In the genomic region with DNA sequence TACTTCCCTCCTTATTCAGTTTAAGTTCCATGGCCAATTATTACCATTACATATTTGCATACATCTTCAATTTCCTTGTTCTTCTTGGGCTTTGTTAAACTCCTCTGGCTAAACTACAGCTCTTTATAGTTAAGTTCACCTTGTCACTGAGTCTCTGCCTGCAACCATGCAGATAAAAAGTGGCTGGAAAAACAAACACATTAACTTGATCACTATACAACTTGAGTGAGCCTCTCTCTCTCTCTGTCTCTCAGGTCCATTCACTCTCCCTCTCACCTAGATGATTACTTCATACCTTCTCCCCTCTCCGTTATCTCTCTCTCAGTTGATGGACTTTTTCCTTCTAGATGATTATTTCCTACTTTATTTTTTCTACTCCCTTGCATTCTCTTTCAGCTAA, we compare ENCODE assay signal across 19 cellular contexts. TPM values are rescaled to one million over a fixed set of nuclear protein-coding genes. Genes with fewer than 3 reads are reported as not detected.
DNase-seq lines count a peak whose midpoint lies in the region; ATAC-seq, FAIRE-seq and TF ChIP-seq lines count a peak whose summit lies in the region.
"Had no signal": no experiment of that assay in that cellular context is flagged by ENCODE, and none has a peak within 500 bp of the region (broad histone marks: within the 10 kb centered on the region; RNA-seq: fewer than 3 reads in every experiment).

No MANE protein-coding gene starts in this region.

- BruUV-seq in GM12878 (replicated peaks; lab: Mats Ljungman, UMichigan) = no TSS peak

- H2AFZ ChIP-seq in GM12878 (ENCODE audit: control insufficient read depth, low read depth, low read length) (no peak overlapping the region), MM.1S (ENCODE audit: low read length) (no peak overlapping the region)

- TF ChIP-seq EP300 in GM12878 (IDR thresholded peaks at IDR 0.05; ENCODE audit: borderline replicate concordance in 1 of 2, control insufficient read depth in 1 of 2, low read depth in 2 of 2, low read length in 2 of 2) = no peak

- no peaks in the 10 kb centered on the region for H3K4me1 ChIP-seq in CD4-positive, alpha-beta memory T cell (ENCODE audit: insufficient read depth, low read length)
- H3K4me1 ChIP-seq in GM12878 (ENCODE audit: control insufficient read depth, insufficient read depth, low read length) (peaks cover 7% of the 10 kb centered on the region), MM.1S (ENCODE audit: low read length) (no peaks in the 10 kb centered on the region)
- H3K4me1 ChIP-seq: A549, Caco-2 had no signal

- POLR2A ChIA-PET in CD4-positive, alpha-beta memory T cell (lab: Charles Lee; ENCODE audit: partially characterized antibody) = no interaction called here
- POLR2A ChIA-PET in GM12878 (lab: Charles Lee) = interaction anchor here (0.6 kb wide), 1 partner anchor 11 kb away, joined by 4 read pairs; no protein-coding TSS in a partner anchor
- POLR2A ChIA-PET in naive thymus-derived CD8-positive, alpha-beta T cell (lab: Charles Lee) = no interaction called here

- RAD21 ChIA-PET in GM12878 (lab: Charles Lee; ENCODE audit: unreplicated experiment) = no interaction called here

- no peaks in the 10 kb centered on the region for H3K9me3 ChIP-seq in CD4-positive, alpha-beta memory T cell (ENCODE audit: control insufficient read depth in 1 of 2, low read length in 2 of 2)
- H3K9me3 ChIP-seq in GM12878 (replicated peaks; ENCODE audit: control insufficient read depth, insufficient read depth, low read length) = no peaks in the 10 kb centered on the region
- H3K9me3 ChIP-seq in MM.1S (replicated peaks; ENCODE audit: insufficient read depth, low read length) = no peaks in the 10 kb centered on the region
- H3K9me3 ChIP-seq: A549, Caco-2, SJCRH30 had no signal

- H3K36me3 ChIP-seq in CD4-positive, alpha-beta memory T cell (ENCODE audit: insufficient read depth, low read length) = peaks cover 3% of the 10 kb centered on the region
- no peaks in the 10 kb centered on the region; a peak in 4 of 4 replicates for H3K36me3 ChIP-seq in GM12878 (ENCODE audit: control insufficient read depth in 2 of 2, insufficient read depth in 2 of 2, low read length in 1 of 2)
- H3K36me3 ChIP-seq in MM.1S (replicated peaks; ENCODE audit: insufficient read depth, low read length) = no peaks in the 10 kb centered on the region

- H3K79me2 ChIP-seq in GM12878 (ENCODE audit: control insufficient read depth, insufficient read depth, low read length) = no peaks in the 10 kb centered on the region
- H3K79me2 ChIP-seq in MM.1S (ENCODE audit: low read length) = no peaks in the 10 kb centered on the region

- CTCF ChIA-PET in CD4-positive, alpha-beta memory T cell (lab: Charles Lee; ENCODE audit: partially characterized antibody) = interaction anchor here (0.7 to 5.4 kb wide), 2 partner anchors 25 to 40 kb away, joined by 3 to 59 read pairs; no protein-coding TSS in a partner anchor
- CTCF ChIA-PET in GM12878 (lab: Yijun Ruan, JAX) = interaction anchor here (1.3 to 9.3 kb wide), 4 partner anchors 29 to 41 kb away, joined by 3 to 150 read pairs (median 3); a partner anchor contains a TSS

- WGBS in GM12878 (ENCODE audit: insufficient coverage, insufficient replicate concordance, low lambda C conversion rate, missing lambda C conversion rate) = 100% methylated on average over 1 of the region's 1 CpG

- in situ Hi-C loops in GM12878 (cut with MboI) = no loop called here

- TF ChIP-seq RAD21 in GM12878 (IDR thresholded peaks at IDR 0.05; ENCODE audit: insufficient read depth, low read depth, low read length) = no peak

- no peaks in the 10 kb centered on the region for H3K27me3 Mint-ChIP-seq in CD4-positive, alpha-beta memory T cell
- H3K27me3 Mint-ChIP-seq in naive thymus-derived CD8-positive, alpha-beta T cell = no peaks in the 10 kb centered on the region

- H3K4me3 Mint-ChIP-seq in CD4-positive, alpha-beta memory T cell = no peak overlapping the region
- no peak overlapping the region for H3K4me3 Mint-ChIP-seq in naive thymus-derived CD8-positive, alpha-beta T cell

- H3K4me3 ChIP-seq in CD4-positive, alpha-beta memory T cell (ENCODE audit: low read length in 2 of 2) = no peak overlapping the region
- H3K4me3 ChIP-seq in GM12878 = no peak overlapping the region
- H3K4me3 ChIP-seq in MM.1S (ENCODE audit: low read length) = no peak overlapping the region
- H3K4me3 ChIP-seq: A549, SJCRH30 had no signal

- H3K4me1 Mint-ChIP-seq in CD4-positive, alpha-beta memory T cell = peaks cover 11 to 21% (median 17%) of the 10 kb centered on the region in 4 donors
- peaks cover 6 to 12% (median 9%) of the 10 kb centered on the region in 4 donors for H3K4me1 Mint-ChIP-seq in naive thymus-derived CD8-positive, alpha-beta T cell

- no peaks in the 10 kb centered on the region for H3K9me2 ChIP-seq in MM.1S (replicated peaks; ENCODE audit: insufficient read depth, low read length)

- peak; percentile 4 for DNase-seq in NCI-H510A treated with DMSO at 0.1 percent for 48 hours (lab: John Stamatoyannopoulos, UW)
- DNase-seq in NCI-H510A (lab: John Stamatoyannopoulos, UW) = no peak
- no peak for DNase-seq in CD4-positive, alpha-beta memory T cell
- DNase-seq in GM12878 (ENCODE audit: low read depth, low spot score) = no peak
- no peak for DNase-seq in naive thymus-derived CD8-positive, alpha-beta T cell
- DNase-seq in MM.1S = no peak
- DNase-seq in NCI-H2227 (lab: John Stamatoyannopoulos, UW; ENCODE audit: unreplicated experiment) = no peak
- DNase-seq: C1 segment of cervical spinal cord, Caco-2, DMS153, NCI-H146, NCI-H2081 treated with DMSO at 0.1 percent for 48 hours, NCI-H345, NCI-H69, OCI-M1, SJCRH30 had no signal

- peak; percentile 57 for FAIRE-seq in GM12878 (lab: Jason Lieb, UNC)
- FAIRE-seq: A549, H1 had no signal

- H3K36me3 Mint-ChIP-seq in CD4-positive, alpha-beta memory T cell = peaks cover 24 to 35% of the 10 kb centered on the region in 2 donors
- peaks cover 0 to 54% (median 10%) of the 10 kb centered on the region in 3 donors for H3K36me3 Mint-ChIP-seq in naive thymus-derived CD8-positive, alpha-beta T cell

- H3K27ac ChIP-seq in CD4-positive, alpha-beta memory T cell (ENCODE audit: low read depth, low read length) = no peak overlapping the region
- H3K27ac ChIP-seq in GM12878 (ENCODE audit: control insufficient read depth, insufficient read depth) = no peak overlapping the region
- H3K27ac ChIP-seq in MM.1S (ENCODE audit: low read length) = no peak overlapping the region
- H3K27ac ChIP-seq: A549, SJCRH30 had no signal

- TF ChIP-seq POLR2A in GM12878 (IDR thresholded peaks at IDR 0.05; ENCODE audit: low read depth, low read length) = no peak

- peak overlapping the region in 5 of 7 donors; percentile 17 to 77 (median 53) for H3K27ac Mint-ChIP-seq in CD4-positive, alpha-beta memory T cell
- peak overlapping the region in 6 of 10 donors; percentile 22 to 81 (median 40) for H3K27ac Mint-ChIP-seq in naive thymus-derived CD8-positive, alpha-beta T cell

- H3K27me3 ChIP-seq in CD4-positive, alpha-beta memory T cell (ENCODE audit: insufficient read depth, low read length) = no peaks in the 10 kb centered on the region
- H3K27me3 ChIP-seq in GM12878 (replicated peaks in 1 of 2; ENCODE audit: control insufficient read depth in 2 of 2, insufficient read depth in 2 of 2, low read length in 1 of 2) (no peaks in the 10 kb centered on the region), MM.1S (replicated peaks; ENCODE audit: insufficient read depth, low read length) (no peaks in the 10 kb centered on the region)
- H3K27me3 ChIP-seq: SJCRH30 had no signal

- H3K9ac ChIP-seq in GM12878 (ENCODE audit: control insufficient read depth, insufficient read depth, low read length) = no peak overlapping the region
- no peak overlapping the region for H3K9ac ChIP-seq in MM.1S (ENCODE audit: low read length)

- TF ChIP-seq CTCF in GM12878 (IDR thresholded peaks at IDR 0.05 in 2 of 3, conservative IDR thresholded peaks at IDR 0.05 in 1 of 3; ENCODE audit: control insufficient read depth in 2 of 3, extremely low read depth in 1 of 3, insufficient read depth in 1 of 3, low read depth in 3 of 3, low read length in 3 of 3) (no peak), MM.1S (IDR thresholded peaks at IDR 0.05; ENCODE audit: low read length) (no peak)

- H4K20me1 ChIP-seq in GM12878 (ENCODE audit: control insufficient read depth, insufficient read depth) (no peaks in the 10 kb centered on the region), MM.1S (ENCODE audit: insufficient read depth, low read length) (no peaks in the 10 kb centered on the region)

- intact Hi-C loops in CD4-positive, alpha-beta memory T cell (cut with micrococcal nuclease) = no loop called here
- intact Hi-C loops in GM12878 (cut with micrococcal nuclease; ENCODE audit: unreplicated experiment) = no loop called here

- no peaks in the 10 kb centered on the region for H3F3A ChIP-seq in MM.1S (ENCODE audit: insufficient read depth, low read length)

- ATAC-seq in GM12878 (no peak), HG02759 (IDR thresholded peaks at IDR 0.05; ENCODE audit: unreplicated experiment) (no peak)
- no peak for ATAC-seq in naive thymus-derived CD8-positive, alpha-beta T cell
- ATAC-seq: A549 had no signal

- SMC1A ChIA-PET in GM12878 (lab: Charles Lee; ENCODE audit: uncharacterized antibody, unreplicated experiment) = interaction anchor here (0.7 to 2.1 kb wide), 4 partner anchors 9 to 807 kb away, joined by 3 to 9 read pairs (median 4); no protein-coding TSS in a partner anchor

- H3K9me3 Mint-ChIP-seq in CD4-positive, alpha-beta memory T cell = no peaks in the 10 kb centered on the region
- no peaks in the 10 kb centered on the region for H3K9me3 Mint-ChIP-seq in naive thymus-derived CD8-positive, alpha-beta T cell

- H3K4me2 ChIP-seq in GM12878 (ENCODE audit: control insufficient read depth, insufficient read depth) (no peak overlapping the region), MM.1S (ENCODE audit: low read depth, low read length) (no peak overlapping the region)
- H3K4me2 ChIP-seq: A549 had no signal

RNA-seq across cellular contexts. Expression of a gene that starts 30.3 kb away (rescaled TPM):
- total RNA-seq in CD4-positive, alpha-beta memory T cell = 10 to 100 TPM; 22.9 to 25.9 TPM
- 10 to 100 TPM; 28.7 to 31.2 TPM for polyA plus RNA-seq in CD4-positive, alpha-beta memory T cell
- total RNA-seq in GM12878 (2013; cell fraction: nucleolus; rRNA removed) = 51.2 and 53.8 TPM in 2 replicates
- 20.7 and 21.1 TPM in 2 replicates for total RNA-seq in GM12878 (2014; rRNA removed)
- total RNA-seq in GM12878 (2014; rRNA removed; fragmentation: Illumina TruSeq; extraction: Trizol) = 32.6 and 32.7 TPM in 2 replicates
- total RNA-seq in GM12878 (2021) = 23.3 and 26.3 TPM in 2 replicates
- 7.2 TPM for polyA plus RNA-seq in GM12878 (2011; ENCODE audit: low read depth)
- 27.7 and 48.5 TPM in 2 replicates for polyA plus RNA-seq in GM12878 (2011; rRNA removed)
- polyA plus RNA-seq in GM12878 (2011; cell fraction: cytosol; rRNA removed) = 10.2 and 10.9 TPM in 2 replicates
- polyA plus RNA-seq in GM12878 (2011; cell fraction: nucleus; rRNA removed) = 16.9 and 17.0 TPM in 2 replicates
- 13.5 and 20.1 TPM in 2 replicates for polyA plus RNA-seq in GM12878 (2012)
- polyA plus RNA-seq in GM12878 (2014; fragmentation: Illumina TruSeq; extraction: Trizol) = 27.3 and 30.3 TPM in 2 replicates
- 10 to 100 TPM; 15.5 to 27.4 TPM for polyA plus RNA-seq in GM12878 (2014; fragmentation: Nextera tagmentation; extraction: Ambion mirVana)
- 11.3 and 15.6 TPM in 2 replicates for polyA plus RNA-seq in GM12878 (2014; rRNA removed)
- 10 to 100 TPM; 32.9 to 36.5 TPM for polyA plus RNA-seq in GM12878 (2016; fragmentation: Nextera tagmentation; extraction: Ambion mirVana)
- polyA minus RNA-seq in GM12878 (2011; rRNA and poly(A)+ RNA removed) = 8.0 and 11.0 TPM in 2 replicates
- 4.7 and 6.3 TPM in 2 replicates for polyA minus RNA-seq in GM12878 (2011; cell fraction: cytosol; rRNA and poly(A)+ RNA removed)
- 7.9 and 11.7 TPM in 2 replicates for polyA minus RNA-seq in GM12878 (2011; cell fraction: nucleus; rRNA and poly(A)+ RNA removed)
- total RNA-seq in naive thymus-derived CD8-positive, alpha-beta T cell = 10 to 100 TPM; 27.1 to 41.0 TPM
- polyA plus RNA-seq in naive thymus-derived CD8-positive, alpha-beta T cell = 10 to 100 TPM; 29.9 to 38.8 (median 34.5) TPM

RNA-seq across cellular contexts. Expression of a gene that starts 33.8 kb away (rescaled TPM):
- total RNA-seq in CD4-positive, alpha-beta memory T cell = 10 to 100 TPM; 27.6 to 29.4 TPM
- 10 to 100 TPM; 29.6 to 35.6 TPM for polyA plus RNA-seq in CD4-positive, alpha-beta memory T cell
- total RNA-seq in GM12878 (2013; cell fraction: nucleolus; rRNA removed) = 56.5 and 60.0 TPM in 2 replicates
- total RNA-seq in GM12878 (2014; rRNA removed) = 54.1 and 60.4 TPM in 2 replicates
- 42.1 and 46.8 TPM in 2 replicates for total RNA-seq in GM12878 (2014; rRNA removed; fragmentation: Illumina TruSeq; extraction: Trizol)
- 62.1 and 63.0 TPM in 2 replicates for total RNA-seq in GM12878 (2021)
- 14.5 TPM for polyA plus RNA-seq in GM12878 (2011; ENCODE audit: low read depth)
- polyA plus RNA-seq in GM12878 (2011; rRNA removed) = 63.1 and 105 TPM in 2 replicates
- 17.8 and 19.2 TPM in 2 replicates for polyA plus RNA-seq in GM12878 (2011; cell fraction: cytosol; rRNA removed)
- 18.9 and 21.4 TPM in 2 replicates for polyA plus RNA-seq in GM12878 (2011; cell fraction: nucleus; rRNA removed)
- polyA plus RNA-seq in GM12878 (2012) = 18.3 and 24.9 TPM in 2 replicates
- 43.7 and 55.7 TPM in 2 replicates for polyA plus RNA-seq in GM12878 (2014; fragmentation: Illumina TruSeq; extraction: Trizol)
- 10 to 100 TPM; 13.1 to 17.9 TPM for polyA plus RNA-seq in GM12878 (2014; fragmentation: Nextera tagmentation; extraction: Ambion mirVana)
- polyA plus RNA-seq in GM12878 (2014; rRNA removed) = 52.7 and 63.0 TPM in 2 replicates
- polyA plus RNA-seq in GM12878 (2016; fragmentation: Nextera tagmentation; extraction: Ambion mirVana) = 10 to 100 TPM; 89.7 to 99.0 TPM
- polyA minus RNA-seq in GM12878 (2011; rRNA and poly(A)+ RNA removed) = 21.8 and 27.0 TPM in 2 replicates
- polyA minus RNA-seq in GM12878 (2011; cell fraction: cytosol; rRNA and poly(A)+ RNA removed) = 9.9 and 12.6 TPM in 2 replicates
- 56.1 and 87.4 TPM in 2 replicates for polyA minus RNA-seq in GM12878 (2011; cell fraction: nucleus; rRNA and poly(A)+ RNA removed)
- 10 to 100 TPM; 32.7 to 34.5 TPM for total RNA-seq in naive thymus-derived CD8-positive, alpha-beta T cell
- 10 to 100 TPM; 29.8 to 40.8 (median 38.5) TPM for polyA plus RNA-seq in naive thymus-derived CD8-positive, alpha-beta T cell
